ENCODE assay signal across 10 cellular contexts in the genomic region with DNA sequence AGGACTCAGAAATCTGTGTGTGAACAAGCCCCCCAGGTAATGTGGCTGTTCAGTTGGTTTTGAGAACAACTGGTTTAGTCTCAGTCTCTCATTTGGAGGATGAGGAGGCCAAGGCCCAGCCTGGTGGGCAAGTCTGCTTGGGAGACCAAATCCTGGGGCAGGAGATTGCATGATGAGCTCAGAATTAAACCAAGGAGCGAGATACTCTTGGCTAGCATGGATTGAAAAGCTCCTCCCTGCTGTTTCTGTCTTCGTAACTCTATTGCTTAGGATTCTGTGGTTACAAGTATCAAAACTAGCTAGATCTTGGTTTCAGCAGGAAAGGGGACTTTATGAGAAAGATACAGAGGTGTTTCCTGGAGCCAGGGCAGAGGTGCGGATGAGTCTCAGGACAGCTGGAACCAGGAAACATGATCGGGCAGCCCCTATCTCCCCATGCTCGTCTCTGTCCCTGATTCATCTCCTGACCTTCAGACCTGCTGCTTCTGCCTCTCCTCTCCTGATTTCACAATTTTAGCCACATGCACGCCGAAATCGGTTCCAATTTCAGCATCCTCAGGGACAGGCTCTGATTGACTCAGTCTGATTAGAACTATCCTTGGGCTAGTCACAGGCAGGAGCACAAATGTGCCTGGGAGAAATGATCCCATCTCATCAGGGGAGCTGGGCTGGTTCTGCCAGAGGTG. TPM values are rescaled to one million over a fixed set of nuclear protein-coding genes. Genes with fewer than 3 reads are reported as not detected.
DNase-seq lines count a peak whose midpoint lies in the region; ATAC-seq and TF ChIP-seq lines count a peak whose summit lies in the region.
"Had no signal": no experiment of that assay in that cellular context is flagged by ENCODE, and none has a peak within 500 bp of the region (broad histone marks: within the 10 kb centered on the region; RNA-seq: fewer than 3 reads in every experiment).

No MANE protein-coding gene starts in this region.

- no TSS peak for BruUV-seq in Caco-2 (replicated peaks; lab: Mats Ljungman, UMichigan)

- no peaks in the 10 kb centered on the region for H3K36me3 Mint-ChIP-seq in Caco-2 (ENCODE audit: insufficient read depth, unreplicated experiment)
- H3K36me3 Mint-ChIP-seq in activated CD8-positive, alpha-beta memory T cell treated with anti-CD3 and anti-CD28 coated beads, Interleukin-2, amount 10 ng/mL, durations not matched to agents 7 days and 5 days, result peaks cover 1% of the 10 kb centered on the region

- H3K9me3 ChIP-seq in Caco-2 (no peaks in the 10 kb centered on the region), heart left ventricle (peaks cover 0 to 12% (median 0%) of the 10 kb centered on the region in 12 donors)

- POLR2A ChIA-PET in Caco-2 (lab: Charles Lee), result no interaction called here

- H3K4me1 ChIP-seq in Caco-2, result peaks cover 40% of the 10 kb centered on the region
- peaks cover 0 to 48% (median 6%) of the 10 kb centered on the region in 12 donors for H3K4me1 ChIP-seq in heart left ventricle

- no peaks in the 10 kb centered on the region for H3K27me3 Mint-ChIP-seq in Caco-2 (ENCODE audit: insufficient read depth, unreplicated experiment)
- H3K27me3 Mint-ChIP-seq in activated CD8-positive, alpha-beta memory T cell treated with anti-CD3 and anti-CD28 coated beads, Interleukin-2, amount 10 ng/mL, durations not matched to agents 7 days and 5 days, result peaks cover under 1% of the 10 kb centered on the region
- H3K27me3 Mint-ChIP-seq: activated B cell treated with CpG ODN at 0.5 μM for 24 hours had no signal

- CTCF ChIA-PET in Caco-2 (lab: Charles Lee), result no interaction called here
- CTCF ChIA-PET in activated CD8-positive, alpha-beta memory T cell treated with anti-CD3 and anti-CD28 coated beads, Interleukin-2, amount 10 ng/mL, durations not matched to agents 7 days and 5 days (lab: Charles Lee), result no interaction called here

- in situ Hi-C loops in GM13977 (cut with MboI; ENCODE audit: low pct_unique_long_range_greater_than_20kb, low sequenced_read_pairs, unreplicated experiment), result no loop called here

- intact Hi-C loops in Caco-2 (cut with micrococcal nuclease; ENCODE audit: unreplicated experiment) (no loop called here), heart left ventricle (cut with DNase I) (no loop called here)

- H3K4me3 Mint-ChIP-seq in Caco-2 (ENCODE audit: unreplicated experiment), result no peak overlapping the region
- no peak overlapping the region for H3K4me3 Mint-ChIP-seq in activated CD8-positive, alpha-beta memory T cell treated with anti-CD3 and anti-CD28 coated beads, Interleukin-2, amount 10 ng/mL, durations not matched to agents 7 days and 5 days
- H3K4me3 Mint-ChIP-seq: activated B cell treated with CpG ODN at 0.5 μM for 24 hours had no signal

- H3K4me3 ChIP-seq in Caco-2 (ENCODE audit: low read depth, low read length), result no peak overlapping the region
- H3K4me3 ChIP-seq in heart left ventricle, result no peak overlapping the region
- H3K4me3 ChIP-seq in skeletal muscle cell (ENCODE audit: low read depth, low read length), result no peak overlapping the region

- no peaks in the 10 kb centered on the region for H3K36me3 ChIP-seq in Caco-2 (ENCODE audit: control insufficient read depth, insufficient read depth, low read length)
- no peaks in the 10 kb centered on the region for H3K36me3 ChIP-seq in heart left ventricle

- H3K4me1 Mint-ChIP-seq in Caco-2 (ENCODE audit: low read depth, unreplicated experiment), result peaks cover 16% of the 10 kb centered on the region
- no peaks in the 10 kb centered on the region for H3K4me1 Mint-ChIP-seq in activated CD8-positive, alpha-beta memory T cell treated with anti-CD3 and anti-CD28 coated beads, Interleukin-2, amount 10 ng/mL, durations not matched to agents 7 days and 5 days

- no peak for TF ChIP-seq POLR2A in heart left ventricle (IDR thresholded peaks at IDR 0.05)

- 56 to 64% (median 62%) methylated on average over 8 of the region's 8 CpGs for WGBS in heart left ventricle, 4 donors

- DNase-seq in Caco-2 (no peak), heart left ventricle (peak in 2 of 5 donors; percentile 17 to 47), skeletal muscle cell (ENCODE audit: low read depth) (peak; percentile 76), GM13977 (ENCODE audit: low spot score) (no peak)
- DNase-seq in activated CD8-positive, alpha-beta memory T cell treated with anti-CD3 and anti-CD28 coated beads, Interleukin-2, amount 10 ng/mL, durations not matched to agents 7 days and 5 days, result peak; percentile 36
- DNase-seq in activated naive CD4-positive, alpha-beta T cell (lab: John Stamatoyannopoulos, UW), result no peak
- DNase-seq: activated B cell treated with CpG ODN at 0.5 μM for 24 hours had no signal

- peak overlapping the region; percentile 78 for H3K27ac Mint-ChIP-seq in Caco-2 (ENCODE audit: unreplicated experiment)
- no peak overlapping the region for H3K27ac Mint-ChIP-seq in activated CD8-positive, alpha-beta memory T cell treated with anti-CD3 and anti-CD28 coated beads, Interleukin-2, amount 10 ng/mL, durations not matched to agents 7 days and 5 days
- H3K27ac Mint-ChIP-seq: activated B cell treated with CpG ODN at 0.5 μM for 24 hours had no signal

- H3K27me3 ChIP-seq in Caco-2 (replicated peaks; ENCODE audit: control insufficient read depth, insufficient read depth, low read length) (no peaks in the 10 kb centered on the region), heart left ventricle (no peaks in the 10 kb centered on the region)

- no peak for ATAC-seq in activated CD8-positive, alpha-beta memory T cell treated with anti-CD3 and anti-CD28 coated beads, Interleukin-2, amount 10 ng/mL, durations not matched to agents 7 days and 5 days
- ATAC-seq in heart left ventricle (peak in 3 of 4 donors; percentile 17 to 81 (median 47)), HG02981 (IDR thresholded peaks at IDR 0.05; ENCODE audit: unreplicated experiment) (no peak), GM18873 (IDR thresholded peaks at IDR 0.05; ENCODE audit: low FRiP score, unreplicated experiment) (no peak)

- TF ChIP-seq CTCF in Caco-2 (IDR thresholded peaks at IDR 0.05; ENCODE audit: insufficient read depth in 1 of 2, low read depth in 1 of 2, low read length in 1 of 2, severe bottlenecking in 1 of 2, unreplicated experiment in 1 of 2) (no peak), heart left ventricle (IDR thresholded peaks at IDR 0.05) (no peak), GM13977 (IDR thresholded peaks at IDR 0.05; ENCODE audit: extremely low read depth, insufficient read depth, missing control alignments) (no peak)

- H3K9me3 Mint-ChIP-seq in Caco-2 (ENCODE audit: unreplicated experiment), result no peaks in the 10 kb centered on the region
- no peaks in the 10 kb centered on the region for H3K9me3 Mint-ChIP-seq in activated CD8-positive, alpha-beta memory T cell treated with anti-CD3 and anti-CD28 coated beads, Interleukin-2, amount 10 ng/mL, durations not matched to agents 7 days and 5 days (ENCODE audit: low read depth)

- peak overlapping the region in 3 of 12 donors; percentile 1 to 56 (median 13) for H3K27ac ChIP-seq in heart left ventricle
- H3K27ac ChIP-seq: KMS-11 had no signal

RNA-seq across cellular contexts. Expression of a gene that starts 40.2 kb away (rescaled TPM):
- total RNA-seq in Caco-2 (2022), result 18.4 and 20.7 TPM in 2 replicates
- total RNA-seq in activated CD8-positive, alpha-beta memory T cell treated with anti-CD3 and anti-CD28 coated beads, Interleukin-2, amount 10 ng/mL, durations not matched to agents 7 days and 5 days, result 100 to 1,000 TPM in 1 of 2 experiments, 10 to 100 TPM in 1; 76.1 to 122 TPM
- total RNA-seq in heart left ventricle, result 10 to 100 TPM in 8 of 9 donors, 1 to 10 TPM in 1; 9.7 to 37.0 (median 14.6) TPM
- 1 to 10 TPM; 8.6 to 8.7 TPM for polyA plus RNA-seq in heart left ventricle

Comparison
In these comparisons a context has a peak if more than half of its experiments do, and no peak if none do; other contexts are left out.
1. DNase-seq: peak in activated CD8-positive, alpha-beta memory T cell treated with anti-CD3 and anti-CD28 coated beads, Interleukin-2, amount 10 ng/mL, durations not matched to agents 7 days and 5 days (single experiment) and skeletal muscle cell (single experiment); none in Caco-2 (0 of 2), activated naive CD4-positive, alpha-beta T cell (0 of 4) and GM13977 (single experiment).
2. ATAC-seq: peak in heart left ventricle (3 of 4); none in activated CD8-positive, alpha-beta memory T cell treated with anti-CD3 and anti-CD28 coated beads, Interleukin-2, amount 10 ng/mL, durations not matched to agents 7 days and 5 days (single experiment), HG02981 (single experiment) and GM18873 (single experiment).